8 cellular contexts compared by ENCODE assay signal in genomic region chr15:88638626-88639372, GRCh38. TPM values are rescaled to one million over a fixed set of nuclear protein-coding genes. Genes with fewer than 3 reads are reported as not detected.
DNase-seq lines count a peak whose midpoint lies in the region; ATAC-seq lines count a peak whose summit lies in the region.

ISG20 (plus strand) TSS chr15:88639016; CDS start chr15:88639367, 351 bp downstream.

- DNase-seq in CD1c-positive myeloid dendritic cell (ENCODE audit: extremely low spot score): peak; percentile 92
- peak; percentile 95 for DNase-seq in NK-92 (lab: John Stamatoyannopoulos, UW; ENCODE audit: unreplicated experiment)
- peak; percentile 90 to 95 for DNase-seq in activated CD8-positive, alpha-beta memory T cell treated with anti-CD3 and anti-CD28 coated beads for 1 hour (ENCODE audit: extremely low read depth in 1 of 2, low read depth in 1 of 2)
- DNase-seq in effector CD4-positive, alpha-beta T cell: peak; percentile 97
- DNase-seq in lung microvascular endothelial cell (ENCODE audit: low read depth in 2 of 2): peak; percentile 96 to 100
- peak; percentile 93 for DNase-seq in stimulated activated CD8-positive, alpha-beta memory T cell treated with anti-CD3 and anti-CD28 coated beads, Interleukin-12 subunit alpha, Interleukin-12 subunit beta, amount 100 ng/mL, for 1 hour (ENCODE audit: low read depth)

- ATAC-seq in GM19328 (IDR thresholded peaks at IDR 0.05; ENCODE audit: unreplicated experiment) (peak; percentile 68), HG03469 (IDR thresholded peaks at IDR 0.05; ENCODE audit: unreplicated experiment) (peak; percentile 67)

RNA-seq across cellular contexts. Expression of gene ISG20, which starts in this region (rescaled TPM):
- total RNA-seq in lung microvascular endothelial cell: 13.5 and 54.4 TPM in 2 replicates

Comparison
In these comparisons a context has a peak if more than half of its experiments do, and no peak if none do; other contexts are left out.
1. Peak in every context shown above with its lines: DNase-seq and ATAC-seq.